ENCODE assay signal across 17 cellular contexts in genomic region chr11:69325446-69325845, GRCh38. TPM values are rescaled to one million over a fixed set of nuclear protein-coding genes. Genes with fewer than 3 reads are reported as not detected.
DNase-seq lines count a peak whose midpoint lies in the region; TF ChIP-seq lines count a peak whose summit lies in the region.
"Had no signal": no experiment of that assay in that cellular context is flagged by ENCODE, and none has a peak within 500 bp of the region (broad histone marks: within the 10 kb centered on the region; RNA-seq: fewer than 3 reads in every experiment).

No MANE protein-coding gene starts in this region.

- POLR2A ChIA-PET in activated CD4-positive, alpha-beta memory T cell treated with anti-CD3 and anti-CD28 coated beads for 36 hours (lab: Charles Lee), result no interaction called here
- POLR2A ChIA-PET in activated CD4-positive, alpha-beta memory T cell treated with anti-CD3 and anti-CD28 coated beads, Interleukin-2, amount 10 ng/mL, durations not matched to agents 7 days and 5 days (lab: Charles Lee), result no interaction called here
- POLR2A ChIA-PET in RWPE1 (lab: Yijun Ruan, JAX; ENCODE audit: low non-redundant PET), result no interaction called here

- TF ChIP-seq POLR2A in suprapubic skin (IDR thresholded peaks at IDR 0.05), result no peak

- H3K27ac ChIP-seq in SJSA1 (0 out of 2 replicates have a peak overlapping the region, but pooled peaks have one; percentile 10), suprapubic skin (no peak overlapping the region), RWPE1 (no peak overlapping the region)
- H3K27ac ChIP-seq: C4-2B had no signal

- no peaks in the 10 kb centered on the region for H3K27me3 ChIP-seq in SJSA1 (replicated peaks)
- no peaks in the 10 kb centered on the region for H3K27me3 ChIP-seq in suprapubic skin

- DNase-seq in activated CD4-positive, alpha-beta memory T cell treated with anti-CD3 and anti-CD28 coated beads for 36 hours, result peak; percentile 3
- DNase-seq in activated CD4-positive, alpha-beta memory T cell treated with anti-CD3 and anti-CD28 coated beads, Interleukin-2, amount 10 ng/mL, durations not matched to agents 7 days and 5 days, result no peak
- peak in 1 of 2 experiments; percentile 51 for DNase-seq in SJSA1 (ENCODE audit: low read depth in 1 of 2, low spot score in 2 of 2)
- DNase-seq in nephron progenitor cell, result no peak
- DNase-seq in suprapubic skin (ENCODE audit: low spot score in 2 of 2), result peak; percentile 45 to 69
- no peak for DNase-seq in middle frontal gyrus (ENCODE audit: extremely low spot score, low spot score)
- no peak for DNase-seq in SKM-1 (lab: John Stamatoyannopoulos, UW; ENCODE audit: unreplicated experiment)
- no peak for DNase-seq in RWPE1 (ENCODE audit: low spot score)
- DNase-seq: 8988T, DMS153, NCI-H1417, NCI-H2029 treated with DMSO at 0.1 percent for 48 hours, NCI-H510A, NCI-H82, SHP77 treated with DMSO at 0.1 percent for 48 hours had no signal

- CTCF ChIA-PET in activated CD4-positive, alpha-beta memory T cell treated with anti-CD3 and anti-CD28 coated beads for 36 hours (lab: Charles Lee), result interaction anchor here (1.5 kb wide), 1 partner anchor 10 kb away, joined by 3 read pairs; no protein-coding TSS in a partner anchor
- CTCF ChIA-PET in activated CD4-positive, alpha-beta memory T cell treated with anti-CD3 and anti-CD28 coated beads, Interleukin-2, amount 10 ng/mL, durations not matched to agents 7 days and 5 days (lab: Charles Lee), result no interaction called here
- CTCF ChIA-PET in RWPE1 (lab: Yijun Ruan, JAX), result no interaction called here

- H3K9me3 ChIP-seq in SJSA1 (replicated peaks), result peaks cover 9% of the 10 kb centered on the region; the same call in 1 of the 2 replicates
- no peaks in the 10 kb centered on the region for H3K9me3 ChIP-seq in suprapubic skin

- H3K36me3 Mint-ChIP-seq in activated CD4-positive, alpha-beta memory T cell treated with anti-CD3 and anti-CD28 coated beads for 36 hours, result no peaks in the 10 kb centered on the region
- no peaks in the 10 kb centered on the region for H3K36me3 Mint-ChIP-seq in activated CD4-positive, alpha-beta memory T cell treated with anti-CD3 and anti-CD28 coated beads, Interleukin-2, amount 10 ng/mL, durations not matched to agents 7 days and 5 days (ENCODE audit: low read depth)
- H3K36me3 Mint-ChIP-seq in nephron progenitor cell (ENCODE audit: low read depth), result no peaks in the 10 kb centered on the region
- H3K36me3 Mint-ChIP-seq: IgD-negative memory B cell had no signal

- H3K4me1 ChIP-seq in SJSA1 (replicated peaks) (peaks cover 46% of the 10 kb centered on the region), suprapubic skin (peaks cover 3% of the 10 kb centered on the region)

- H3K9me3 Mint-ChIP-seq in activated CD4-positive, alpha-beta memory T cell treated with anti-CD3 and anti-CD28 coated beads for 36 hours, result no peaks in the 10 kb centered on the region
- no peaks in the 10 kb centered on the region for H3K9me3 Mint-ChIP-seq in activated CD4-positive, alpha-beta memory T cell treated with anti-CD3 and anti-CD28 coated beads, Interleukin-2, amount 10 ng/mL, durations not matched to agents 7 days and 5 days
- H3K9me3 Mint-ChIP-seq in nephron progenitor cell, result no peaks in the 10 kb centered on the region
- H3K9me3 Mint-ChIP-seq: IgD-negative memory B cell had no signal

- H3K27ac Mint-ChIP-seq in activated CD4-positive, alpha-beta memory T cell treated with anti-CD3 and anti-CD28 coated beads for 36 hours, result no peak overlapping the region
- no peak overlapping the region for H3K27ac Mint-ChIP-seq in activated CD4-positive, alpha-beta memory T cell treated with anti-CD3 and anti-CD28 coated beads, Interleukin-2, amount 10 ng/mL, durations not matched to agents 7 days and 5 days
- H3K27ac Mint-ChIP-seq in nephron progenitor cell, result peak overlapping the region; percentile 50
- H3K27ac Mint-ChIP-seq: IgD-negative memory B cell had no signal

- 89% methylated on average over 8 of the region's 8 CpGs for WGBS in suprapubic skin

- TF ChIP-seq CTCF in nephron progenitor cell (IDR thresholded peaks at IDR 0.05) (no peak), suprapubic skin (IDR thresholded peaks at IDR 0.05) (no peak), RWPE1 (conservative IDR thresholded peaks at IDR 0.05; ENCODE audit: low read depth) (no peak)

- H3K27me3 Mint-ChIP-seq in activated CD4-positive, alpha-beta memory T cell treated with anti-CD3 and anti-CD28 coated beads for 36 hours, result no peaks in the 10 kb centered on the region
- H3K27me3 Mint-ChIP-seq in activated CD4-positive, alpha-beta memory T cell treated with anti-CD3 and anti-CD28 coated beads, Interleukin-2, amount 10 ng/mL, durations not matched to agents 7 days and 5 days, result peaks cover 6% of the 10 kb centered on the region
- peaks cover 4% of the 10 kb centered on the region for H3K27me3 Mint-ChIP-seq in nephron progenitor cell (ENCODE audit: low read depth, poor library complexity)
- H3K27me3 Mint-ChIP-seq: IgD-negative memory B cell had no signal

- H3K36me3 ChIP-seq in SJSA1 (no peaks in the 10 kb centered on the region; the same call in 1 of the 2 replicates), suprapubic skin (no peaks in the 10 kb centered on the region)

- H3K4me1 Mint-ChIP-seq in activated CD4-positive, alpha-beta memory T cell treated with anti-CD3 and anti-CD28 coated beads for 36 hours (ENCODE audit: low read depth), result no peaks in the 10 kb centered on the region
- no peaks in the 10 kb centered on the region for H3K4me1 Mint-ChIP-seq in activated CD4-positive, alpha-beta memory T cell treated with anti-CD3 and anti-CD28 coated beads, Interleukin-2, amount 10 ng/mL, durations not matched to agents 7 days and 5 days
- peaks cover 9% of the 10 kb centered on the region for H3K4me1 Mint-ChIP-seq in nephron progenitor cell
- H3K4me1 Mint-ChIP-seq: IgD-negative memory B cell had no signal

- no peak overlapping the region for H3K4me3 Mint-ChIP-seq in activated CD4-positive, alpha-beta memory T cell treated with anti-CD3 and anti-CD28 coated beads for 36 hours
- H3K4me3 Mint-ChIP-seq in activated CD4-positive, alpha-beta memory T cell treated with anti-CD3 and anti-CD28 coated beads, Interleukin-2, amount 10 ng/mL, durations not matched to agents 7 days and 5 days, result no peak overlapping the region
- H3K4me3 Mint-ChIP-seq in nephron progenitor cell, result no peak overlapping the region
- H3K4me3 Mint-ChIP-seq: IgD-negative memory B cell had no signal

- no peak for TF ChIP-seq EP300 in suprapubic skin (IDR thresholded peaks at IDR 0.05)

- H3K4me3 ChIP-seq in SJSA1 (no peak overlapping the region), suprapubic skin (no peak overlapping the region)

- intact Hi-C loops in activated CD4-positive, alpha-beta memory T cell treated with anti-CD3 and anti-CD28 coated beads for 36 hours (cut with micrococcal nuclease), result no loop called here

RNA-seq across cellular contexts. Expression of gene MYEOV, which starts 31.5 kb away (rescaled TPM):
- under 1 TPM in 1 of 2 experiments, not detected in 1; 0.14 TPM for total RNA-seq in activated CD4-positive, alpha-beta memory T cell treated with anti-CD3 and anti-CD28 coated beads for 36 hours
- not detected for total RNA-seq in activated CD4-positive, alpha-beta memory T cell treated with anti-CD3 and anti-CD28 coated beads, Interleukin-2, amount 10 ng/mL, durations not matched to agents 7 days and 5 days
- total RNA-seq in SJSA1 (2014; rRNA removed; shearing (Covaris generic)), result 3.4 and 5.3 TPM in 2 replicates
- total RNA-seq in suprapubic skin, result 10 to 100 TPM in 3 of 4 donors, 1 to 10 TPM in 1; 9.9 to 25.6 (median 15.8) TPM

Comparison
In these comparisons a context has a peak if more than half of its experiments do, and no peak if none do; other contexts are left out.
1. DNase-seq: peak in activated CD4-positive, alpha-beta memory T cell treated with anti-CD3 and anti-CD28 coated beads for 36 hours (single experiment) and suprapubic skin (2 of 2); none in activated CD4-positive, alpha-beta memory T cell treated with anti-CD3 and anti-CD28 coated beads, Interleukin-2, amount 10 ng/mL, durations not matched to agents 7 days and 5 days (single experiment), nephron progenitor cell (single experiment), middle frontal gyrus (single experiment), SKM-1 (single experiment) and RWPE1 (single experiment).